1 cellular context compared by ENCODE assay signal in genomic region chr15:34038404-34039179, GRCh38.
TF ChIP-seq lines count a peak whose summit lies in the region.

No MANE protein-coding gene starts in this region.

TF ChIP-seq in HepG2, 621 proteins besides CTCF, POLR2A, EP300 and RAD21 (continued from another document and continues in another):
- TF ChIP-seq HINFP (CRISPR knock-in tag; IDR thresholded peaks at IDR 0.05; ENCODE audit: low read depth) (0 out of 2 replicates have a peak, but pooled peaks have one; percentile 18), ZNF775 (CRISPR knock-in tag; IDR thresholded peaks at IDR 0.05; ENCODE audit: borderline replicate concordance) (no peak), SP2 (CRISPR knock-in tag; IDR thresholded peaks at IDR 0.05) (no peak), ZNF333 (CRISPR knock-in tag; IDR thresholded peaks at IDR 0.05; ENCODE audit: borderline replicate concordance) (no peak), ATF3 (CRISPR knock-in tag; IDR thresholded peaks at IDR 0.05) (no peak), ZNF558 (CRISPR knock-in tag; IDR thresholded peaks at IDR 0.05; ENCODE audit: borderline replicate concordance) (0 out of 2 replicates have a peak, but pooled peaks have one; percentile 11), NFE2L1 (CRISPR knock-in tag; IDR thresholded peaks at IDR 0.05; ENCODE audit: borderline replicate concordance) (no peak), ZBED4 (CRISPR knock-in tag; IDR thresholded peaks at IDR 0.05; ENCODE audit: borderline replicate concordance) (peak; percentile 89), ZNF282 (IDR thresholded peaks at IDR 0.05; ENCODE audit: partially characterized antibody) (no peak), HES4 (CRISPR knock-in tag; IDR thresholded peaks at IDR 0.05; ENCODE audit: borderline replicate concordance) (peak; percentile 39), ZHX2 (IDR thresholded peaks at IDR 0.05; ENCODE audit: low read depth) (0 out of 2 replicates have a peak, but pooled peaks have one; percentile 19), ZHX2 (CRISPR knock-in tag; IDR thresholded peaks at IDR 0.05; ENCODE audit: borderline replicate concordance) (no peak; the same call in 1 of the 2 replicates), ZNF441 (CRISPR knock-in tag; IDR thresholded peaks at IDR 0.05; ENCODE audit: borderline replicate concordance) (peak; percentile 79; the same call in 1 of the 2 replicates), ZNF292 (CRISPR knock-in tag; IDR thresholded peaks at IDR 0.05; ENCODE audit: borderline replicate concordance, low read depth) (0 out of 2 replicates have a peak, but pooled peaks have one; percentile 40), ZNF18 (CRISPR knock-in tag; IDR thresholded peaks at IDR 0.05; ENCODE audit: insufficient replicate concordance) (peak; percentile 38), ZFX (CRISPR knock-in tag; IDR thresholded peaks at IDR 0.05; ENCODE audit: low read depth) (peak; percentile 85), ZNF614 (CRISPR knock-in tag; IDR thresholded peaks at IDR 0.05; ENCODE audit: borderline replicate concordance) (peak; percentile 23; the same call in 1 of the 2 replicates), ATRX (CRISPR knock-in tag; IDR thresholded peaks at IDR 0.05; ENCODE audit: borderline replicate concordance) (no peak), ESRRA (CRISPR knock-in tag; IDR thresholded peaks at IDR 0.05; ENCODE audit: low read depth) (peak; percentile 7; the same call in 1 of the 2 replicates), POLR2G (IDR thresholded peaks at IDR 0.05; ENCODE audit: low read depth, low read length) (peak; percentile 83), HNRNPL (IDR thresholded peaks at IDR 0.05; ENCODE audit: low read depth, low read length) (no peak), MNT (IDR thresholded peaks at IDR 0.05) (no peak), NFRKB (IDR thresholded peaks at IDR 0.05) (no peak), BCL6 (CRISPR knock-in tag; IDR thresholded peaks at IDR 0.05) (peak; percentile 39; the same call in 1 of the 2 replicates), HMGXB4 (CRISPR knock-in tag; IDR thresholded peaks at IDR 0.05; ENCODE audit: borderline replicate concordance in 1 of 2, low read depth in 1 of 2) (peak; percentile 54 to 64; a peak in 3 of 4 replicates), PLRG1 (conservative IDR thresholded peaks at IDR 0.05) (no peak), CREB1 (IDR thresholded peaks at IDR 0.05) (no peak), CREB1 (CRISPR knock-in tag; IDR thresholded peaks at IDR 0.05) (no peak), HNRNPK (IDR thresholded peaks at IDR 0.05; ENCODE audit: low read depth, low read length, poor library complexity, severe bottlenecking) (peak; percentile 39), ZNF704 (CRISPR knock-in tag; IDR thresholded peaks at IDR 0.05; ENCODE audit: borderline replicate concordance) (no peak), ZNF547 (CRISPR knock-in tag; IDR thresholded peaks at IDR 0.05) (peak; percentile 75; the same call in 1 of the 2 replicates), ZNF20 (CRISPR knock-in tag; IDR thresholded peaks at IDR 0.05) (no peak), TMF1 (CRISPR knock-in tag; IDR thresholded peaks at IDR 0.05; ENCODE audit: low read depth) (peak; percentile 49; the same call in 1 of the 2 replicates), ZNF230 (CRISPR knock-in tag; IDR thresholded peaks at IDR 0.05) (no peak; the same call in 1 of the 2 replicates), ETS1 (CRISPR knock-in tag; IDR thresholded peaks at IDR 0.05) (0 out of 2 replicates have a peak, but pooled peaks have one; percentile 31), ZBTB14 (CRISPR knock-in tag; IDR thresholded peaks at IDR 0.05) (peak; percentile 93), SALL1 (CRISPR knock-in tag; IDR thresholded peaks at IDR 0.05) (peak; percentile 78), SPEN (CRISPR knock-in tag; IDR thresholded peaks at IDR 0.05; ENCODE audit: low read depth) (peak; percentile 26; the same call in 1 of the 2 replicates), MATR3 (CRISPR knock-in tag; IDR thresholded peaks at IDR 0.05) (no peak), FIP1L1 (IDR thresholded peaks at IDR 0.05; ENCODE audit: borderline replicate concordance, insufficient read depth, low read depth, low read length) (no peak)
